Comparison of ENCODE assay signal across 23 cellular contexts in genomic region chrX:133150730-133151129, GRCh38. TPM values are rescaled to one million over a fixed set of nuclear protein-coding genes. Genes with fewer than 3 reads are reported as not detected.
"Had no signal": no experiment of that assay in that cellular context is flagged by ENCODE, and none has a peak within 500 bp of the region (broad histone marks: within the 10 kb centered on the region; RNA-seq: fewer than 3 reads in every experiment).

No MANE protein-coding gene starts in this region.

- H3K4me1 Mint-ChIP-seq: central memory CD8-positive, alpha-beta T cell; stimulated activated naive B cell treated with anti-CD40 and anti-IgM and Interleukin-4, amounts not matched to agents 10 μg/mL and 1 μg/mL and 100 μg/mL, for 72 hours; stimulated activated naive CD8-positive, alpha-beta T cell treated with anti-CD3 and anti-CD28 coated beads, Interleukin-15, amount 100 ng/mL, for 72 hours had no signal

- H3K9me3 Mint-ChIP-seq: natural killer cell treated with Interleukin-12 subunit alpha and Interleukin-12 subunit beta and Interleukin-15 and Interleukin-18, amount 100 ng/mL, for 72 hours; stimulated activated naive B cell treated with anti-CD40 and anti-IgM and Interleukin-4, amounts not matched to agents 10 μg/mL and 1 μg/mL and 100 μg/mL, for 72 hours; stimulated activated naive CD8-positive, alpha-beta T cell treated with anti-CD3 and anti-CD28 coated beads, Interleukin-15, amount 100 ng/mL, for 72 hours had no signal

- H3K4me3 Mint-ChIP-seq: central memory CD8-positive, alpha-beta T cell; natural killer cell treated with Interleukin-12 subunit alpha and Interleukin-12 subunit beta and Interleukin-15 and Interleukin-18, amount 100 ng/mL, for 72 hours; stimulated activated naive B cell treated with anti-CD40 and anti-IgM and Interleukin-4, amounts not matched to agents 10 μg/mL and 1 μg/mL and 100 μg/mL, for 72 hours; stimulated activated naive CD8-positive, alpha-beta T cell treated with anti-CD3 and anti-CD28 coated beads, Interleukin-15, amount 100 ng/mL, for 72 hours had no signal

- H3K36me3 ChIP-seq: heart left ventricle, right lobe of liver, transverse colon had no signal

- H3K4me3 ChIP-seq: heart left ventricle, psoas muscle, right lobe of liver, testis, transverse colon had no signal

- H3K27me3 ChIP-seq: heart left ventricle, right lobe of liver, testis, transverse colon had no signal

- H3K27ac ChIP-seq: heart left ventricle, parathyroid adenoma, psoas muscle, right lobe of liver, testis, transverse colon had no signal

- H3K4me1 ChIP-seq: heart left ventricle, parathyroid adenoma, psoas muscle, right lobe of liver, testis, transverse colon had no signal

- H3K36me3 Mint-ChIP-seq: natural killer cell treated with Interleukin-12 subunit alpha and Interleukin-12 subunit beta and Interleukin-15 and Interleukin-18, amount 100 ng/mL, for 72 hours; stimulated activated naive B cell treated with anti-CD40 and anti-IgM and Interleukin-4, amounts not matched to agents 10 μg/mL and 1 μg/mL and 100 μg/mL, for 72 hours had no signal

- DNase-seq: effector memory CD4-positive, alpha-beta T cell; foreskin melanocyte; heart left ventricle; hypothalamus; occipital lobe; psoas muscle; retina; right lobe of liver; stimulated activated CD4-positive, alpha-beta T cell treated with anti-CD3 and anti-CD28 coated beads, Interleukin-2, amount 100 ng/mL, for 24 hours; stimulated activated CD4-positive, alpha-beta T cell treated with anti-CD3 and anti-CD28 coated beads, Interleukin-4, amount 100 ng/mL, for 4 hours; stimulated activated naive B cell treated with anti-CD40 and anti-IgM and Interleukin-4, amounts not matched to agents 10 μg/mL and 1 μg/mL and 100 μg/mL, for 72 hours; stimulated activated naive CD8-positive, alpha-beta T cell treated with anti-CD3 and anti-CD28 coated beads, Interleukin-15, amount 100 ng/mL, for 72 hours; testis had no signal

- H3K27me3 Mint-ChIP-seq: central memory CD8-positive, alpha-beta T cell; stimulated activated naive B cell treated with anti-CD40 and anti-IgM and Interleukin-4, amounts not matched to agents 10 μg/mL and 1 μg/mL and 100 μg/mL, for 72 hours; stimulated activated naive CD8-positive, alpha-beta T cell treated with anti-CD3 and anti-CD28 coated beads, Interleukin-15, amount 100 ng/mL, for 72 hours had no signal

- H3K27ac Mint-ChIP-seq: natural killer cell treated with Interleukin-12 subunit alpha and Interleukin-12 subunit beta and Interleukin-15 and Interleukin-18, amount 100 ng/mL, for 72 hours; stimulated activated naive B cell treated with anti-CD40 and anti-IgM and Interleukin-4, amounts not matched to agents 10 μg/mL and 1 μg/mL and 100 μg/mL, for 72 hours; stimulated activated naive CD8-positive, alpha-beta T cell treated with anti-CD3 and anti-CD28 coated beads, Interleukin-15, amount 100 ng/mL, for 72 hours had no signal

- H3K9me3 ChIP-seq: right lobe of liver, testis, transverse colon had no signal

RNA-seq across cellular contexts. Expression of gene USP26, which starts 53.8 kb away (rescaled TPM):
- total RNA-seq: glomerular endothelial cell; heart left ventricle; left lobe of liver; lower leg skin; mammary epithelial cell; natural killer cell treated with Interleukin-12 subunit alpha and Interleukin-12 subunit beta and Interleukin-15 and Interleukin-18, amount 100 ng/mL, for 72 hours; occipital lobe; psoas muscle; right lobe of liver; subcutaneous adipose tissue; transverse colon; urinary bladder had no signal
- polyA plus RNA-seq: heart left ventricle, mammary epithelial cell, psoas muscle, urinary bladder had no signal
